ENCODE assay signal across 8 cellular contexts in genomic region chr6:139028242-139028657, GRCh38. TPM values are rescaled to one million over a fixed set of nuclear protein-coding genes. Genes with fewer than 3 reads are reported as not detected.
A peak's percentile ranks its signal among the peaks of the same experiment; 100 is the strongest.
DNase-seq lines count a peak whose midpoint lies in the region; ATAC-seq and TF ChIP-seq lines count a peak whose summit lies in the region.

No MANE protein-coding gene starts in this region.

- no peak for TF ChIP-seq CTCF in BE2C (IDR thresholded peaks at IDR 0.05; ENCODE audit: low read depth, low read length)
- TF ChIP-seq CTCF in breast epithelium (IDR thresholded peaks at IDR 0.05), result no peak

- no peaks in the 10 kb centered on the region for H3K4me1 ChIP-seq in BE2C
- H3K4me1 ChIP-seq in breast epithelium, result no peaks in the 10 kb centered on the region
- H3K4me1 ChIP-seq in mesodermal cell (ENCODE audit: control insufficient read depth, insufficient read depth, low read length, poor library complexity, severe bottlenecking), result peaks cover 9% of the 10 kb centered on the region
- H3K4me1 ChIP-seq in aorta (ENCODE audit: control insufficient read depth in 1 of 2, insufficient read depth in 2 of 2, low read length in 2 of 2), result no peaks in the 10 kb centered on the region

- intact Hi-C loops in breast epithelium (cut with DNase I; ENCODE audit: low total_unique reads) (no loop called here), aorta (cut with DNase I) (loop anchor here (5.0 kb wide), 1 partner anchor 109 kb away; the partner anchor contains the start of gene HECA (in 2 of the 2))

- H3K4me3 ChIP-seq in BE2C (ENCODE audit: low read depth, low read length) (peak overlapping the region; percentile 67), breast epithelium (peak overlapping the region; percentile 72 to 100 (median 96)), mesodermal cell (ENCODE audit: extremely low read depth, insufficient read depth, low read length, poor library complexity, severe bottlenecking) (peak overlapping the region; percentile 93), aorta (ENCODE audit: low read length in 2 of 2) (peak overlapping the region; percentile 61 to 69)

- DNase-seq in BE2C (no peak), HuH-7.5 (ENCODE audit: low spot score) (peak; percentile 36), breast epithelium (ENCODE audit: low spot score in 2 of 2) (no peak), aorta (no peak), SHP77 treated with DMSO at 0.1 percent for 48 hours (lab: John Stamatoyannopoulos, UW) (no peak), epidermal melanocyte (ENCODE audit: insufficient read length, low spot score) (no peak)

- peak overlapping the region; percentile 82 to 90 for H3K27ac ChIP-seq in breast epithelium
- H3K27ac ChIP-seq in mesodermal cell (ENCODE audit: low read depth, low read length, severe bottlenecking), result peak overlapping the region; percentile 87
- H3K27ac ChIP-seq in aorta (ENCODE audit: low read depth in 1 of 2, low read length in 2 of 2), result peak overlapping the region in 1 of 2 donors; percentile 29

- peaks cover 39% of the 10 kb centered on the region for H3K27me3 ChIP-seq in BE2C
- no peaks in the 10 kb centered on the region for H3K27me3 ChIP-seq in breast epithelium
- no peaks in the 10 kb centered on the region for H3K27me3 ChIP-seq in aorta (ENCODE audit: control insufficient read depth in 1 of 2, insufficient read depth in 2 of 2, low read length in 1 of 2)

- H3K9me3 ChIP-seq in BE2C (no peaks in the 10 kb centered on the region), breast epithelium (no peaks in the 10 kb centered on the region), mesodermal cell (ENCODE audit: control insufficient read depth, low read length) (no peaks in the 10 kb centered on the region), aorta (ENCODE audit: control insufficient read depth, low read length) (no peaks in the 10 kb centered on the region)

- WGBS in mesodermal cell (ENCODE audit: insufficient coverage in 2 of 2), 2 experiments, result 10 to 12% methylated on average over 10 to 13 of the region's 14 CpGs
- 0 to 2% methylated on average over 14 of the region's 14 CpGs for WGBS in aorta, 2 donors

- no peaks in the 10 kb centered on the region for H3K36me3 ChIP-seq in BE2C
- H3K36me3 ChIP-seq in breast epithelium, result no peaks in the 10 kb centered on the region
- H3K36me3 ChIP-seq in mesodermal cell (ENCODE audit: control insufficient read depth, insufficient read depth, low read length), result peaks cover 13% of the 10 kb centered on the region
- no peaks in the 10 kb centered on the region for H3K36me3 ChIP-seq in aorta (ENCODE audit: control insufficient read depth in 1 of 2, insufficient read depth in 2 of 2, low read length in 1 of 2)

- TF ChIP-seq POLR2A in breast epithelium (IDR thresholded peaks at IDR 0.05), result no peak

- ATAC-seq in GM18868 (IDR thresholded peaks at IDR 0.05; ENCODE audit: unreplicated experiment) (peak; percentile 4), aorta (ENCODE audit: low FRiP score) (no peak)

RNA-seq across cellular contexts. Expression of gene ABRACL, which starts 0.3 kb away (rescaled TPM):
- 0.69 TPM for polyA plus RNA-seq in BE2C (2012; ENCODE audit: insufficient read depth, insufficient read length, low read depth)
- total RNA-seq in breast epithelium (10 to 100 TPM; 10.9 to 26.9 (median 17.4) TPM), aorta (10 to 100 TPM; 16.4 to 18.6 TPM)
- polyA plus RNA-seq in mesodermal cell (2013, experiment 1 of 2), result 135 TPM
- 133 TPM for polyA plus RNA-seq in mesodermal cell (2013, experiment 2 of 2)
- 10 to 100 TPM; 17.9 to 88.4 TPM for polyA plus RNA-seq in aorta

RNA-seq across cellular contexts. Expression of gene REPS1, which starts 40.2 kb away (rescaled TPM):
- polyA plus RNA-seq in BE2C (2012; ENCODE audit: insufficient read depth, insufficient read length, low read depth), result 35.5 TPM
- total RNA-seq in breast epithelium (10 to 100 TPM; 40.5 to 79.9 (median 66.5) TPM), aorta (10 to 100 TPM; 33.2 to 40.8 TPM)
- polyA plus RNA-seq in mesodermal cell (2013, experiment 1 of 2), result 54.6 TPM
- 52.9 TPM for polyA plus RNA-seq in mesodermal cell (2013, experiment 2 of 2)
- polyA plus RNA-seq in aorta, result 10 to 100 TPM; 10.1 to 29.0 TPM
